In the genomic region with DNA sequence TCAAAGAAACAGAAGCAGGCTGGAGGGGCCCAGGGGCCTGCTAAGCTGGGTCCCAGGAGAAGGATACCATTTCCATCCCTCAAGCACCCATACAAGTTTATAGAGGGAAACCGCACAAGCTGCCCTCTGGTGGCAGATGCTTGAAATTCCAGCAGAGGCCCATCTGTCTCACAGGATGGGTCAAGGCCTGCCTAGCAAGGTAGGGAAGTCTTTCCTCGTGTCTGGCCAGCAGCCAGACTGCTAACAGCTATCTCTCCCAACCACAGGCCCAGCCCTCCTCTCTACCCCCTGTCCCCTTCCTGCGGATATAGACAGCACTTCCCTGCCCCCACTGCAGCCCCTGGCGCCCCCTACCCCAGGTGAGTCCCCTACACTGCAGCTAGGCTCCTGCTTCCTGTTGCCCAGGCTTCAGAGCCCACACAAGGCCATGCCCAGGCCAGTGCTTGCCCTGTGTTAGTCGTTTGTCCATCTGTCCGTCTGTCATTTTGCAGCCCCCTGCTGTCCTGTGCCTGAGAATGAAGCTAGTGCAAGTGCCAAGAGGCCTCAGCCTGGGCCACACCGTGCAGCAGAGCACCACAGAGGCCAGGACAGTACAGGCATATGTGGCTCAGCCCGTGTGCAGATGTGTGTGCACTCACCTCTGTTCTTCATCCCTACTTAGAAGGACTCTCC, we compare ENCODE assay signal across 8 cellular contexts. TPM values are rescaled to one million over a fixed set of nuclear protein-coding genes. Genes with fewer than 3 reads are reported as not detected.
DNase-seq lines count a peak whose midpoint lies in the region; ATAC-seq and TF ChIP-seq lines count a peak whose summit lies in the region.

No MANE protein-coding gene starts in this region.

- H3K27me3 ChIP-seq in NT2/D1 (ENCODE audit: insufficient read depth, insufficient read length): no peaks in the 10 kb centered on the region
- no peaks in the 10 kb centered on the region for H3K27me3 ChIP-seq in fibroblast of lung (ENCODE audit: control insufficient read depth, insufficient read depth, low read length)

- H4K20me1 ChIP-seq in fibroblast of lung (ENCODE audit: control insufficient read depth, extremely low read depth, insufficient read depth, low read length): peaks cover 2% of the 10 kb centered on the region

- no peak overlapping the region for H2AFZ ChIP-seq in fibroblast of lung (ENCODE audit: low read length)

- no peak overlapping the region for H3K4me3 Mint-ChIP-seq in natural killer cell treated with Interleukin-12 subunit alpha and Interleukin-12 subunit beta and Interleukin-15 and Interleukin-18, amount 100 ng/mL, for 72 hours

- no peaks in the 10 kb centered on the region for H3K9me3 ChIP-seq in NT2/D1 (ENCODE audit: insufficient read depth, low read length)
- H3K9me3 ChIP-seq in fibroblast of lung (ENCODE audit: control insufficient read depth, insufficient read depth, low read depth, low read length): no peaks in the 10 kb centered on the region

- no peaks in the 10 kb centered on the region for H3K9me3 Mint-ChIP-seq in natural killer cell treated with Interleukin-12 subunit alpha and Interleukin-12 subunit beta and Interleukin-15 and Interleukin-18, amount 100 ng/mL, for 72 hours

- H3K4me1 ChIP-seq in NT2/D1 (ENCODE audit: insufficient read depth, insufficient read length): peaks cover 22% of the 10 kb centered on the region
- H3K4me1 ChIP-seq in fibroblast of lung (ENCODE audit: control insufficient read depth, extremely low read depth, insufficient read depth, low read length): peaks cover 8% of the 10 kb centered on the region

- peak overlapping the region in 1 of 2 donors; percentile 9 for H3K27ac Mint-ChIP-seq in natural killer cell treated with Interleukin-12 subunit alpha and Interleukin-12 subunit beta and Interleukin-15 and Interleukin-18, amount 100 ng/mL, for 72 hours

- DNase-seq in NCI-H2081 (lab: John Stamatoyannopoulos, UW): peak; percentile 48 to 57
- DNase-seq in NCI-H2081 treated with DMSO at 0.1 percent for 48 hours (lab: John Stamatoyannopoulos, UW): no peak
- DNase-seq in NT2/D1 (ENCODE audit: low read depth, low spot score): peak; percentile 32
- peak; percentile 77 for DNase-seq in activated CD8-positive, alpha-beta memory T cell treated with anti-CD3 and anti-CD28 coated beads, Interleukin-2, amount 50 U/mL, for 48 hours
- peak; percentile 63 to 66 for DNase-seq in fibroblast of lung (ENCODE audit: low read depth in 2 of 2)
- DNase-seq in natural killer cell treated with Interleukin-12 subunit alpha and Interleukin-12 subunit beta and Interleukin-15 and Interleukin-18, amount 100 ng/mL, for 72 hours (ENCODE audit: low spot score): no peak

- H3K36me3 Mint-ChIP-seq in natural killer cell treated with Interleukin-12 subunit alpha and Interleukin-12 subunit beta and Interleukin-15 and Interleukin-18, amount 100 ng/mL, for 72 hours: peaks cover 4% of the 10 kb centered on the region

- no peak overlapping the region for H3K4me2 ChIP-seq in fibroblast of lung (ENCODE audit: extremely low read depth, insufficient read depth, low read length)

- no peak overlapping the region for H3K4me3 ChIP-seq in NT2/D1 (ENCODE audit: insufficient read length, low read depth)
- no peak overlapping the region for H3K4me3 ChIP-seq in fibroblast of lung (replicated peaks in 1 of 4; ENCODE audit: control extremely low read depth in 1 of 4, insufficient read depth in 1 of 4, low read depth in 3 of 4, low read length in 4 of 4)

- H3K36me3 ChIP-seq in NT2/D1 (ENCODE audit: insufficient read depth, insufficient read length, low read length): peaks cover 79% of the 10 kb centered on the region
- H3K36me3 ChIP-seq in fibroblast of lung (ENCODE audit: control insufficient read depth, insufficient read depth, low read length): peaks cover 27% of the 10 kb centered on the region

- H3K9ac ChIP-seq in NT2/D1 (ENCODE audit: insufficient read length, low read depth) (no peak overlapping the region), fibroblast of lung (ENCODE audit: insufficient read depth, low read length) (no peak overlapping the region)

- peaks cover 1 to 3% of the 10 kb centered on the region in 2 donors for H3K27me3 Mint-ChIP-seq in natural killer cell treated with Interleukin-12 subunit alpha and Interleukin-12 subunit beta and Interleukin-15 and Interleukin-18, amount 100 ng/mL, for 72 hours

- H3K79me2 ChIP-seq in fibroblast of lung (ENCODE audit: control insufficient read depth, insufficient read depth, low read length): no peaks in the 10 kb centered on the region

- peaks cover 36 to 55% of the 10 kb centered on the region in 2 donors for H3K4me1 Mint-ChIP-seq in natural killer cell treated with Interleukin-12 subunit alpha and Interleukin-12 subunit beta and Interleukin-15 and Interleukin-18, amount 100 ng/mL, for 72 hours (ENCODE audit: low read depth in 2 of 2)

- ATAC-seq in HG03520 (IDR thresholded peaks at IDR 0.05; ENCODE audit: unreplicated experiment) (peak; percentile 37), GM21717 (IDR thresholded peaks at IDR 0.05; ENCODE audit: unreplicated experiment) (no peak)
- ATAC-seq in natural killer cell treated with Interleukin-12 subunit alpha and Interleukin-12 subunit beta and Interleukin-15 and Interleukin-18, amount 100 ng/mL, for 72 hours: peak; percentile 49 to 67

- no peak overlapping the region for H3K27ac ChIP-seq in fibroblast of lung (ENCODE audit: insufficient read depth, low read length)

- peak; percentile 63 to 77 for TF ChIP-seq CTCF in fibroblast of lung (conservative IDR thresholded peaks at IDR 0.05 in 1 of 2, IDR thresholded peaks at IDR 0.05 in 1 of 2; ENCODE audit: low read depth in 1 of 2, low read length in 2 of 2)

RNA-seq across cellular contexts. Expression of gene TCF7, which starts 26.2 kb away (rescaled TPM):
- total RNA-seq in fibroblast of lung: 1.0 and 3.1 TPM in 2 replicates
- polyA plus RNA-seq in fibroblast of lung: 3.3 and 17.3 TPM in 2 replicates
- 6.6 and 28.9 TPM in 2 replicates for polyA plus RNA-seq in fibroblast of lung (2012)
- 18.5 and 58.5 TPM in 2 replicates for polyA minus RNA-seq in fibroblast of lung (ENCODE audit: low replicate concordance)
- total RNA-seq in natural killer cell treated with Interleukin-12 subunit alpha and Interleukin-12 subunit beta and Interleukin-15 and Interleukin-18, amount 100 ng/mL, for 72 hours: 1 to 10 TPM; 2.6 to 6.1 TPM

RNA-seq across cellular contexts. Expression of gene SKP1, which starts 36.1 kb away (rescaled TPM):
- 182 and 259 TPM in 2 replicates for total RNA-seq in fibroblast of lung
- polyA plus RNA-seq in fibroblast of lung: 875 and 985 TPM in 2 replicates
- polyA plus RNA-seq in fibroblast of lung (2012): 694 and 744 TPM in 2 replicates
- 22.1 and 25.7 TPM in 2 replicates for polyA minus RNA-seq in fibroblast of lung (ENCODE audit: low replicate concordance)
- 100 to 1,000 TPM; 162 to 210 TPM for total RNA-seq in natural killer cell treated with Interleukin-12 subunit alpha and Interleukin-12 subunit beta and Interleukin-15 and Interleukin-18, amount 100 ng/mL, for 72 hours

Comparison
In these comparisons a context has a peak if more than half of its experiments do, and no peak if none do; other contexts are left out.
1. DNase-seq: peak in NCI-H2081 (2 of 2), NT2/D1 (single experiment), activated CD8-positive, alpha-beta memory T cell treated with anti-CD3 and anti-CD28 coated beads, Interleukin-2, amount 50 U/mL, for 48 hours (single experiment) and fibroblast of lung (2 of 2); none in NCI-H2081 treated with DMSO at 0.1 percent for 48 hours (single experiment) and natural killer cell treated with Interleukin-12 subunit alpha and Interleukin-12 subunit beta and Interleukin-15 and Interleukin-18, amount 100 ng/mL, for 72 hours (single experiment).